1 cellular context compared by ENCODE assay signal in the genomic region with DNA sequence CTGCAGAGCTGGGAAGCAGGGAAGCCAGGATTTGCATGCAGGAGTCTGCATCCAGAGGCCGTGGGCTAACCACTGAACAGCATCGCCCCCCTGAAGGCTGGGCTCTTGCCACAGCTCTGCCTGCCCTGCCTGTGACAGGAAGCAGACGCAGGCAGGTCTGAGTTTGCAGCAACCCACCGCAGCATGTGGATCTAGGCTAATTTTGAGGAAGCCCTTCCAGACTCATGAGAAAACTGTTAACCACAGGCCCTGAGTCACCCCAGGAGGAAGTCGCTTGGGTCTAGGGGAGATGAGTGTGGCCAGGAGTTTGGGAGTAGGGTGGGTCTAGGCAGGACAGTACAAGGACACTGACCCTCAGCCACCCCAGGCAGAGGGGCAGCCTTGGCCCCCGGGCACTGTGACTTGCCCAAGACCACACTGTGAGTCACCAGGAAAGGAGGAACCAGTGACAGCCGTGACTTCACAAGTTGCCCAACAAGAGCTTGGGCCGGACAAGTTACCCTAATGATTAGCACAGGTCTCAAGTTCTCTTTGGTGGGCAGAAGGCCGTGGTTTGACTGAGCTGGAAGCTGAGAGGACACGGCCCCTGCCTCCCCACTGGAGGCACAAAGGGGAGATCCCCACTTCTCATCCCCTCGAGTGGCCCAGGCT.
TF ChIP-seq lines count a peak whose summit lies in the region.

No MANE protein-coding gene starts in this region.

TF ChIP-seq in K562, 482 proteins besides CTCF, POLR2A, EP300 and RAD21 (continued from another document):
- no peak for TF ChIP-seq CBX2 (IDR thresholded peaks at IDR 0.05; ENCODE audit: insufficient read depth, low read length, poor library complexity, severe bottlenecking)
- TF ChIP-seq TEAD4 (IDR thresholded peaks at IDR 0.05; ENCODE audit: low read length) = peak; percentile 60; the same call in 1 of the 2 replicates
- no peak for TF ChIP-seq TEAD4 (CRISPR knock-in tag; IDR thresholded peaks at IDR 0.05; ENCODE audit: borderline replicate concordance)
- TF ChIP-seq, protein P1, sequence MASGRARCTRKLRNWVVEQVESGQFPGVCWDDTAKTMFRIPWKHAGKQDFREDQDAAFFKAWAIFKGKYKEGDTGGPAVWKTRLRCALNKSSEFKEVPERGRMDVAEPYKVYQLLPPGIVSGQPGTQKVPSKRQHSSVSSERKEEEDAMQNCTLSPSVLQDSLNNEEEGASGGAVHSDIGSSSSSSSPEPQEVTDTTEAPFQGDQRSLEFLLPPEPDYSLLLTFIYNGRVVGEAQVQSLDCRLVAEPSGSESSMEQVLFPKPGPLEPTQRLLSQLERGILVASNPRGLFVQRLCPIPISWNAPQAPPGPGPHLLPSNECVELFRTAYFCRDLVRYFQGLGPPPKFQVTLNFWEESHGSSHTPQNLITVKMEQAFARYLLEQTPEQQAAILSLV (tag; IDR thresholded peaks at IDR 0.05) = no peak
- no peak for TF ChIP-seq CREBBP (IDR thresholded peaks at IDR 0.05; ENCODE audit: low read depth, low read length)
- TF ChIP-seq NR3C1 (CRISPR knock-in tag; IDR thresholded peaks at IDR 0.05) = no peak
- TF ChIP-seq, protein P2, sequence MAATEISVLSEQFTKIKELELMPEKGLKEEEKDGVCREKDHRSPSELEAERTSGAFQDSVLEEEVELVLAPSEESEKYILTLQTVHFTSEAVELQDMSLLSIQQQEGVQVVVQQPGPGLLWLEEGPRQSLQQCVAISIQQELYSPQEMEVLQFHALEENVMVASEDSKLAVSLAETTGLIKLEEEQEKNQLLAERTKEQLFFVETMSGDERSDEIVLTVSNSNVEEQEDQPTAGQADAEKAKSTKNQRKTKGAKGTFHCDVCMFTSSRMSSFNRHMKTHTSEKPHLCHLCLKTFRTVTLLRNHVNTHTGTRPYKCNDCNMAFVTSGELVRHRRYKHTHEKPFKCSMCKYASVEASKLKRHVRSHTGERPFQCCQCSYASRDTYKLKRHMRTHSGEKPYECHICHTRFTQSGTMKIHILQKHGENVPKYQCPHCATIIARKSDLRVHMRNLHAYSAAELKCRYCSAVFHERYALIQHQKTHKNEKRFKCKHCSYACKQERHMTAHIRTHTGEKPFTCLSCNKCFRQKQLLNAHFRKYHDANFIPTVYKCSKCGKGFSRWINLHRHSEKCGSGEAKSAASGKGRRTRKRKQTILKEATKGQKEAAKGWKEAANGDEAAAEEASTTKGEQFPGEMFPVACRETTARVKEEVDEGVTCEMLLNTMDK (IDR thresholded peaks at IDR 0.05; ENCODE audit: borderline replicate concordance, insufficient read depth, low read depth, low read length, poor library complexity, severe bottlenecking) = no peak
